ENCODE assay signal across 8 cellular contexts in the genomic region with DNA sequence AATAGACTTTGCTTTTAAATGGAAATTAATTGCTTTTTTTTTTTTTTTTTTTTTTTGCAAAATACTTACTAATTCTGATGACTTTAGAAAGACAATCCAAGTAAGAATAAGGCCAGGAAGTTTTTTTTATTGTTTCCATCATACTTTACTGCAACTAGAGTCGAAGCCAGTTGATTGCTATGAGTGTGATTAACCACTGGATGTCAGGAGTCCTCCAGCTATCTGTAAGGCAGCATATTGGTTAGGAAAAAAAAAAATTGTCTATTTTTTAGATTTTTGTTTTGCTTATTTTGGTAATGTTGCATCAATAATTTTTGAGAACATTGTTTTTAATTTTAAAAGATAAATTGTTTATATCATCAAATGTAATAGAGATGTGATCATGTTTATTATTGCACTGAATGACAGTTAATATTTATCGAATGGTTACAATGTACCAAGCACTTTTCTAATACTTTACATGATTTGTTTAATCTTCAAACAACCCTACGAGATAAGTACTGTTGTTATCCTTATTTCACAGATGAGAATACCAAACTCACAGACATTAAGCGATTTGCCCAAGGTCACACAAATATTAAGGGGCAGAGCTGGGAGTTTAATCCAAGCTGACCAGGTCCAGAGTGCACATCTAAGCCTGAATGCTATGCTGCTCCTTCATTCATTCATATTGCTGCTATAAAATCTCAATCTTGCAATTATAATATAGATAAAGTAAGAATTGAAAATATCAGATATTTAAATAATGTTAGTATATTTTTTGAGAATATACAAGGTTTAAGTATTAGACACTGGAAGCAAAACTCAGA. TPM values are rescaled to one million over a fixed set of nuclear protein-coding genes. Genes with fewer than 3 reads are reported as not detected.
DNase-seq lines count a peak whose midpoint lies in the region; ATAC-seq and TF ChIP-seq lines count a peak whose summit lies in the region.
"Had no signal": no experiment of that assay in that cellular context is flagged by ENCODE, and none has a peak within 500 bp of the region (broad histone marks: within the 10 kb centered on the region; RNA-seq: fewer than 3 reads in every experiment).

No MANE protein-coding gene starts in this region.

- no peak overlapping the region for H3K4me3 ChIP-seq in GM12875 (ENCODE audit: low read depth, low read length)

- ATAC-seq in HG02840 (IDR thresholded peaks at IDR 0.05; ENCODE audit: low FRiP score, unreplicated experiment) = no peak
- no peak for ATAC-seq in HG03039 (IDR thresholded peaks at IDR 0.05; ENCODE audit: unreplicated experiment)

- DNase-seq in HT-29 (ENCODE audit: low spot score) (peak; percentile 50), amniotic epithelial cell (ENCODE audit: low read depth) (peak; percentile 52), left kidney (ENCODE audit: low read depth, low spot score) (peak; percentile 41), germinal center (ENCODE audit: low spot score) (no peak)
- DNase-seq: activated B cell treated with CpG ODN at 0.5 μM for 24 hours had no signal

- TF ChIP-seq CTCF in GM12875 (IDR thresholded peaks at IDR 0.05; ENCODE audit: borderline replicate concordance, insufficient read depth, low read depth, low read length) = peak; percentile 23; the same call in 1 of the 2 replicates

RNA-seq across cellular contexts. Expression of a gene that starts 19.9 kb away (rescaled TPM):
- not detected in 2 replicates for total RNA-seq in HT-29 (2014; rRNA removed; shearing (Covaris generic))
- total RNA-seq: activated B cell treated with CpG ODN at 0.5 μM for 24 hours had no signal

RNA-seq across cellular contexts. Expression of a gene that starts 34.1 kb away (rescaled TPM):
- total RNA-seq in HT-29 (2014; rRNA removed; shearing (Covaris generic)) = not detected in 2 replicates
- total RNA-seq: activated B cell treated with CpG ODN at 0.5 μM for 24 hours had no signal
